ENCODE assay signal across 9 cellular contexts in the genomic region with DNA sequence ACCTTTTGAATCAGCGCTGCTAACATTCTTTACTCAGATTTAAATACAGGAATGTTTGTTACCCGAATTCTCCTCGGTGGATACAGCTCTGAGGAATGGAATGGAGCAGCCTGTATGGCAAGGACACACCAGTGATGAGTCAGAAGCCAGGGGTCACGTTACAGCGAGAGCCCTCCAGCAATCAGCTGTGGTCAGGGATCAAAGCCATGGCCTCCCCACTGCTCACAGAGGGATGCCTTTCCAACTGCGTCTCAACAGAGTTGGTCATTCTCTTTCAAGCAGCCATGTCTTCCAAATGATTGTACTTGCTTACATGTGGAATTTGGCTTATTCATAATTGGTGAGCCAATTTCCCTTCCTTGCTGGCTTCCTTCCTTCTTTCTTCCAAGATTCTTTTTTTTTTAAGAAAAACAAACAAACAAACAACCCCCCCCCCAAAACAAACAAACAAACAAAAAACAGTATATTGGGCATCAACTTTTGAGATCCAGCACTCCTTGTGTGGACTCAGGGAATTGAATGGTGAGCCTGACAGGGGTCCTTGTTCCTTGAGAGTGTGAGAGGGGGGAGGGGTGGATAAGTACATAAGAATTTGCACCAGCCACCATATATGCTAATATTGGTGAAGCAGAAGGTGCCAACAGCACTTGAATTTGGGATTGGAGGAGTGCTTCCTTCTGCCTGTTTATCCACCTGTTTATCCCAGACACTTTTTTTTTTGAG.
A peak's percentile ranks its signal among the peaks of the same experiment; 100 is the strongest.
DNase-seq lines count a peak whose midpoint lies in the region; ATAC-seq and TF ChIP-seq lines count a peak whose summit lies in the region.
"Had no signal": no experiment of that assay in that cellular context is flagged by ENCODE, and none has a peak within 500 bp of the region (broad histone marks: within the 10 kb centered on the region; RNA-seq: fewer than 3 reads in every experiment).

No MANE protein-coding gene starts in this region.

- RAD21 ChIA-PET in HCT116 (lab: Charles Lee; ENCODE audit: low non-redundant PET in 1 of 2, low total read pairs in 2 of 2, uncharacterized antibody in 2 of 2, unreplicated experiment in 2 of 2), result no interaction called here

- H3K27me3 ChIP-seq in HCT116 (ENCODE audit: insufficient read depth, low read length) (no peaks in the 10 kb centered on the region), adipocyte (replicated peaks; ENCODE audit: control insufficient read depth, insufficient read depth, low read length) (no peaks in the 10 kb centered on the region), hepatocyte (no peaks in the 10 kb centered on the region), smooth muscle cell (ENCODE audit: low read depth) (no peaks in the 10 kb centered on the region)

- H3K9ac ChIP-seq in HCT116 (ENCODE audit: low read length) (peak overlapping the region; percentile 47), adipocyte (ENCODE audit: low read length) (no peak overlapping the region), smooth muscle cell (ENCODE audit: low read depth) (no peak overlapping the region)

- BruUV-seq in HCT116 (replicated peaks; lab: Mats Ljungman, UMichigan), result no TSS peak

- no peaks in the 10 kb centered on the region for H3K9me3 ChIP-seq in HCT116 (ENCODE audit: control insufficient read depth in 1 of 2, insufficient read depth in 1 of 2, low read depth in 1 of 2, low read length in 2 of 2)
- peaks cover 5% of the 10 kb centered on the region for H3K9me3 ChIP-seq in adipocyte (ENCODE audit: control insufficient read depth, low read length)
- no peaks in the 10 kb centered on the region for H3K9me3 ChIP-seq in hepatocyte (ENCODE audit: low read depth)
- H3K9me3 ChIP-seq in smooth muscle cell (replicated peaks; ENCODE audit: low read depth), result no peaks in the 10 kb centered on the region

- peak overlapping the region; percentile 51; the same call in 1 of the 2 replicates for H3K27ac ChIP-seq in HCT116 (ENCODE audit: low read depth, low read length)
- H3K27ac ChIP-seq in hepatocyte, result no peak overlapping the region
- peak overlapping the region; percentile 76 for H3K27ac ChIP-seq in smooth muscle cell (ENCODE audit: low read depth)
- H3K27ac ChIP-seq: VCaP had no signal

- H3K79me2 ChIP-seq in HCT116 (ENCODE audit: insufficient read depth, low read length), result no peaks in the 10 kb centered on the region
- no peaks in the 10 kb centered on the region for H3K79me2 ChIP-seq in hepatocyte
- H3K79me2 ChIP-seq in smooth muscle cell (ENCODE audit: low read depth), result no peaks in the 10 kb centered on the region

- H3K36me3 ChIP-seq in HCT116 (ENCODE audit: control insufficient read depth in 1 of 2, insufficient read depth in 2 of 2, low read length in 2 of 2), result no peaks in the 10 kb centered on the region
- H3K36me3 ChIP-seq in adipocyte (ENCODE audit: control insufficient read depth, insufficient read depth, low read length, severe bottlenecking), result peaks cover 5% of the 10 kb centered on the region
- H3K36me3 ChIP-seq in hepatocyte (replicated peaks; ENCODE audit: insufficient read depth, low read depth), result no peaks in the 10 kb centered on the region
- no peaks in the 10 kb centered on the region for H3K36me3 ChIP-seq in smooth muscle cell (ENCODE audit: low read depth)

- CTCF ChIA-PET in HCT116 (lab: Charles Lee), result interaction anchor here (0.6 to 2.6 kb wide), 3 partner anchors 10 to 759 kb away, joined by 3 to 16 read pairs (median 3); no protein-coding TSS in a partner anchor

- no peaks in the 10 kb centered on the region for H4K20me1 ChIP-seq in HCT116 (ENCODE audit: insufficient read depth)
- H4K20me1 ChIP-seq in hepatocyte (ENCODE audit: insufficient read depth, poor library complexity, severe bottlenecking), result no peaks in the 10 kb centered on the region
- H4K20me1 ChIP-seq in smooth muscle cell (ENCODE audit: low read depth), result no peaks in the 10 kb centered on the region

- POLR2A ChIA-PET in HCT116 (lab: Charles Lee), result no interaction called here

- in situ Hi-C loops in KBM-7 (cut with MboI; ENCODE audit: low pct_unique_long_range_greater_than_20kb, low sequenced_read_pairs), result no loop called here

- peak overlapping the region; percentile 75 for H3K4me2 ChIP-seq in HCT116 (ENCODE audit: low read length)
- H3K4me2 ChIP-seq in hepatocyte, result no peak overlapping the region
- peak overlapping the region; percentile 50 for H3K4me2 ChIP-seq in smooth muscle cell

- H2AFZ ChIP-seq in HCT116 (ENCODE audit: low read depth, low read length, poor library complexity, severe bottlenecking) (no peak overlapping the region), hepatocyte (no peak overlapping the region), smooth muscle cell (ENCODE audit: low read depth) (no peak overlapping the region)

- H3K9me2 ChIP-seq in HCT116 (ENCODE audit: insufficient read depth) (no peaks in the 10 kb centered on the region), hepatocyte (replicated peaks; ENCODE audit: insufficient read depth) (no peaks in the 10 kb centered on the region)

- peaks cover 29 to 71% of the 10 kb centered on the region in 2 experiments for H3K4me1 ChIP-seq in HCT116 (ENCODE audit: control insufficient read depth in 1 of 2, insufficient read depth in 2 of 2, low read length in 2 of 2)
- peaks cover 31% of the 10 kb centered on the region for H3K4me1 ChIP-seq in adipocyte (ENCODE audit: control insufficient read depth, insufficient read depth, low read length)
- H3K4me1 ChIP-seq in hepatocyte (ENCODE audit: insufficient read depth), result no peaks in the 10 kb centered on the region
- H3K4me1 ChIP-seq in smooth muscle cell (ENCODE audit: low read depth), result peaks cover 13% of the 10 kb centered on the region

- no peak for TF ChIP-seq POLR2A in HCT116 (IDR thresholded peaks at IDR 0.05; ENCODE audit: borderline replicate concordance, extremely low read depth, insufficient read depth, insufficient read length)

- TF ChIP-seq RAD21 in HCT116 (IDR thresholded peaks at IDR 0.05; ENCODE audit: low read depth), result peak; percentile 41; the same call in 1 of the 2 replicates

- WGBS in hepatocyte (ENCODE audit: low lambda C conversion rate, missing lambda C conversion rate), result 22% methylated on average over 6 of the region's 6 CpGs
- WGBS in smooth muscle cell (ENCODE audit: low lambda C conversion rate), result under 1% methylated on average over 6 of the region's 6 CpGs

- peak; percentile 94 for ATAC-seq in HCT116

- H3K4me3 ChIP-seq in HCT116 (replicated peaks in 1 of 2; ENCODE audit: low read depth in 1 of 2, low read length in 2 of 2), result peak overlapping the region in 1 of 2 experiments; percentile 38; a peak in 2 of 4 replicates
- H3K4me3 ChIP-seq in adipocyte (ENCODE audit: low read length), result no peak overlapping the region
- no peak overlapping the region for H3K4me3 ChIP-seq in hepatocyte
- H3K4me3 ChIP-seq in smooth muscle cell, result no peak overlapping the region

- H3F3A ChIP-seq in smooth muscle cell (ENCODE audit: low read depth), result peaks cover 14% of the 10 kb centered on the region

- intact Hi-C loops in HCT116 (cut with micrococcal nuclease), result loop anchor here (1.0 to 2.0 kb wide), 2 partner anchors 54 to 101 kb away; partner anchors contain the start of gene ATXN7L1

- DNase-seq in HCT116 (ENCODE audit: low read depth, low spot score) (peak; percentile 94), adipocyte (ENCODE audit: low read depth) (peak; percentile 97), hepatocyte (ENCODE audit: low spot score) (peak; percentile 54), smooth muscle cell (lab: John Stamatoyannopoulos, UW; ENCODE audit: unreplicated experiment) (no peak), D341Med (ENCODE audit: low spot score) (no peak), UCSD-AML1 (lab: John Stamatoyannopoulos, UW; ENCODE audit: unreplicated experiment) (no peak), KBM-7 (no peak)
- no peak for DNase-seq in central memory CD4-positive, alpha-beta T cell

- TF ChIP-seq CTCF in HCT116 (IDR thresholded peaks at IDR 0.05 in 2 of 3, conservative IDR thresholded peaks at IDR 0.05 in 1 of 3; ENCODE audit: borderline replicate concordance in 1 of 3, insufficient read depth in 1 of 3, low read depth in 2 of 3, low read length in 2 of 3), result no peak
- no peak for TF ChIP-seq CTCF in hepatocyte (IDR thresholded peaks at IDR 0.05; ENCODE audit: poor library complexity)
- TF ChIP-seq CTCF in smooth muscle cell (IDR thresholded peaks at IDR 0.05; ENCODE audit: borderline replicate concordance, insufficient read depth, poor library complexity, severe bottlenecking), result no peak

TF ChIP-seq in HCT116, 20 proteins besides CTCF, POLR2A, EP300 and RAD21 (continues in another document):
- TF ChIP-seq SP1 (IDR thresholded peaks at IDR 0.05; ENCODE audit: low read depth) (peak; percentile 95), YY1 (IDR thresholded peaks at IDR 0.05; ENCODE audit: extremely low read depth, insufficient replicate concordance, low read depth, low read length) (peak; percentile 79), TCF7L2 (IDR thresholded peaks at IDR 0.05; ENCODE audit: borderline replicate concordance, extremely low read depth, insufficient read depth, insufficient read length) (peak; percentile 99), SIN3A (IDR thresholded peaks at IDR 0.05; ENCODE audit: low read depth) (peak; percentile 98), ZNF274 (IDR thresholded peaks at IDR 0.05; ENCODE audit: low read depth, low read length) (no peak), SRF (IDR thresholded peaks at IDR 0.05; ENCODE audit: low read depth) (peak; percentile 67), EGR1 (IDR thresholded peaks at IDR 0.05; ENCODE audit: low read depth) (no peak), ZBTB33 (IDR thresholded peaks at IDR 0.05; ENCODE audit: extremely low read depth, insufficient replicate concordance, low read length) (peak; percentile 81), CBX3 (IDR thresholded peaks at IDR 0.05; ENCODE audit: low read depth) (peak; percentile 99), FOSL1 (IDR thresholded peaks at IDR 0.05; ENCODE audit: low read depth) (peak; percentile 95)
- TF ChIP-seq, protein P1, sequence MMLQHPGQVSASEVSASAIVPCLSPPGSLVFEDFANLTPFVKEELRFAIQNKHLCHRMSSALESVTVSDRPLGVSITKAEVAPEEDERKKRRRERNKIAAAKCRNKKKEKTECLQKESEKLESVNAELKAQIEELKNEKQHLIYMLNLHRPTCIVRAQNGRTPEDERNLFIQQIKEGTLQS (IDR thresholded peaks at IDR 0.05), result peak; percentile 84

Comparison
In these comparisons a context has a peak if more than half of its experiments do, and no peak if none do; other contexts are left out.
1. DNase-seq: peak in HCT116 (single experiment), adipocyte (single experiment) and hepatocyte (single experiment); none in smooth muscle cell (single experiment), D341Med (single experiment), UCSD-AML1 (single experiment), KBM-7 (single experiment) and central memory CD4-positive, alpha-beta T cell (single experiment).